In the genomic region with DNA sequence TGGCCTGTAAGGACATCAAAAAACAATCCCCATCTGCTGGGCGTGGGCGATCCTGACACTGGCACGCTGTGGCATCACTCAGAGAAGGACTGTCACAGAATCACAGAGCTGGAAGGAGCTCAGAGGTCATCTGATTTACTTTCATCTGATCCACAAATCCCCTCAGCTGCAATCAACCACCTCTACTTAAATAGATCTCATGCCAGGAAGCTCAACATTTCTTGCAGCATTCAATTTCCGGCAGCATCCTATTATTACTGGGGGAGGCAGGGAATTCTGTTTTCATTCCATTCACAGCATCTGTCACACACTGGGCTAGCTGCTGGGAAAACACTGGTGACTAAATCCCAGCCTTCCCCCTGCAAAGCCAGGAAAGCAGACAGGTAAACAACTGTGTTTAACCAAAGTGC, we compare ENCODE assay signal across 16 cellular contexts. TPM values are rescaled to one million over a fixed set of nuclear protein-coding genes. Genes with fewer than 3 reads are reported as not detected.
DNase-seq lines count a peak whose midpoint lies in the region; ATAC-seq, FAIRE-seq and TF ChIP-seq lines count a peak whose summit lies in the region.
"Had no signal": no experiment of that assay in that cellular context is flagged by ENCODE, and none has a peak within 500 bp of the region (broad histone marks: within the 10 kb centered on the region; RNA-seq: fewer than 3 reads in every experiment).

No MANE protein-coding gene starts in this region.

- H3K36me3 ChIP-seq in neural cell (ENCODE audit: insufficient read depth, low read length) (no peaks in the 10 kb centered on the region), mammary epithelial cell (ENCODE audit: insufficient read depth, low read length) (no peaks in the 10 kb centered on the region)
- H3K36me3 ChIP-seq: breast epithelium had no signal

- H3K27me3 Mint-ChIP-seq in CD4-positive, alpha-beta T cell, result no peaks in the 10 kb centered on the region
- H3K27me3 Mint-ChIP-seq in mesothelial cell of epicardium (ENCODE audit: low read depth), result peaks cover under 1% of the 10 kb centered on the region

- no TSS peak for BruUV-seq in mammary epithelial cell (replicated peaks; lab: Mats Ljungman, UMichigan)

- H3K9me3 ChIP-seq in neural cell (ENCODE audit: low read length) (no peaks in the 10 kb centered on the region), mammary epithelial cell (replicated peaks; ENCODE audit: insufficient read depth, low read length) (no peaks in the 10 kb centered on the region)
- H3K9me3 ChIP-seq in CD4-positive, alpha-beta T cell (ENCODE audit: control insufficient read depth, low read length), result no peaks in the 10 kb centered on the region
- H3K9me3 ChIP-seq: breast epithelium had no signal

- no peak overlapping the region for H3K4me3 Mint-ChIP-seq in CD4-positive, alpha-beta T cell
- no peak overlapping the region for H3K4me3 Mint-ChIP-seq in mesothelial cell of epicardium

- H3K27ac ChIP-seq in neural cell (ENCODE audit: low read length), result no peak overlapping the region
- no peak overlapping the region for H3K27ac ChIP-seq in CD4-positive, alpha-beta T cell (ENCODE audit: low read depth, low read length)
- no peak overlapping the region for H3K27ac ChIP-seq in mammary epithelial cell (ENCODE audit: insufficient read depth, low read depth, low read length)
- H3K27ac ChIP-seq: breast epithelium had no signal

- intact Hi-C loops in CD4-positive, alpha-beta T cell (cut with DNase I, micrococcal nuclease), result no loop called here
- intact Hi-C loops in mammary epithelial cell (cut with micrococcal nuclease), result no loop called here

- no peaks in the 10 kb centered on the region for H3K27me3 ChIP-seq in neural cell (ENCODE audit: insufficient read depth, low read depth, low read length)
- no peaks in the 10 kb centered on the region for H3K27me3 ChIP-seq in CD4-positive, alpha-beta T cell (ENCODE audit: control insufficient read depth, insufficient read depth, low read length)
- H3K27me3 ChIP-seq in mammary epithelial cell (ENCODE audit: insufficient read depth, low read length), result no peaks in the 10 kb centered on the region
- H3K27me3 ChIP-seq: breast epithelium had no signal

- H3K4me1 Mint-ChIP-seq in CD4-positive, alpha-beta T cell (ENCODE audit: low read depth), result peaks cover 62% of the 10 kb centered on the region
- no peaks in the 10 kb centered on the region for H3K4me1 Mint-ChIP-seq in mesothelial cell of epicardium

- WGBS in mammary epithelial cell (ENCODE audit: low coverage, missing lambda C conversion rate), result 74% methylated on average over 4 of the region's 4 CpGs

- no peak overlapping the region for H3K27ac Mint-ChIP-seq in CD4-positive, alpha-beta T cell
- no peak overlapping the region for H3K27ac Mint-ChIP-seq in mesothelial cell of epicardium
- H3K27ac Mint-ChIP-seq: progenitor cell of endocrine pancreas had no signal

- POLR2A ChIA-PET in CD4-positive, alpha-beta T cell (lab: Charles Lee), result interaction anchor here (1.3 kb wide), 1 partner anchor 66 kb away, joined by 3 read pairs; no protein-coding TSS in a partner anchor

- no peaks in the 10 kb centered on the region for H3K9me3 Mint-ChIP-seq in CD4-positive, alpha-beta T cell
- H3K9me3 Mint-ChIP-seq in mesothelial cell of epicardium, result no peaks in the 10 kb centered on the region

- CTCF ChIA-PET in CD4-positive, alpha-beta T cell (lab: Charles Lee), result no interaction called here
- CTCF ChIA-PET in mammary epithelial cell (lab: Charles Lee; ENCODE audit: low non-redundant PET), result interaction anchor here (0.7 kb wide), 1 partner anchor 612 kb away, joined by 5 read pairs; no protein-coding TSS in a partner anchor

- H3K9me2 ChIP-seq in neural cell (ENCODE audit: insufficient read depth, low read length), result no peaks in the 10 kb centered on the region

- H2AFZ ChIP-seq in neural cell (ENCODE audit: low read depth, low read length), result no peak overlapping the region
- no peak overlapping the region for H2AFZ ChIP-seq in mammary epithelial cell (ENCODE audit: low read depth, low read length)

- no peak for TF ChIP-seq CTCF in neural cell (IDR thresholded peaks at IDR 0.05; ENCODE audit: poor library complexity, severe bottlenecking)
- TF ChIP-seq CTCF in CD4-positive, alpha-beta T cell (IDR thresholded peaks at IDR 0.05), result no peak
- no peak for TF ChIP-seq CTCF in mesothelial cell of epicardium (IDR thresholded peaks at IDR 0.05; ENCODE audit: unreplicated experiment)
- no peak for TF ChIP-seq CTCF in mammary epithelial cell (conservative IDR thresholded peaks at IDR 0.05 in 1 of 2, IDR thresholded peaks at IDR 0.05 in 1 of 2; ENCODE audit: extremely low read depth in 1 of 2, insufficient read depth in 1 of 2, low read depth in 1 of 2, low read length in 2 of 2)

- no peaks in the 10 kb centered on the region for H3F3A ChIP-seq in neural cell (ENCODE audit: insufficient read depth, low read length, poor library complexity, severe bottlenecking)

- in situ Hi-C loops in mammary epithelial cell (cut with MboI; ENCODE audit: low sequenced_read_pairs in 2 of 2), result no loop called here

- dilution Hi-C loops in mammary epithelial cell (cut with HindIII; ENCODE audit: low sequenced_read_pairs), result no loop called here

- no peak for TF ChIP-seq EP300 in neural cell (conservative IDR thresholded peaks at IDR 0.05; ENCODE audit: poor library complexity, severe bottlenecking)

- peaks cover 25% of the 10 kb centered on the region for H3K36me3 Mint-ChIP-seq in CD4-positive, alpha-beta T cell (ENCODE audit: low read depth)
- no peaks in the 10 kb centered on the region for H3K36me3 Mint-ChIP-seq in mesothelial cell of epicardium

- TF ChIP-seq RAD21 in neural cell (conservative IDR thresholded peaks at IDR 0.05), result no peak

- peak; percentile 40 for FAIRE-seq in HTR-8/SVneo (lab: Jason Lieb, UNC)

- H4K20me1 ChIP-seq in neural cell (ENCODE audit: insufficient read depth) (no peaks in the 10 kb centered on the region), mammary epithelial cell (ENCODE audit: insufficient read depth, low read length) (no peaks in the 10 kb centered on the region)

- ATAC-seq in CD4-positive, alpha-beta T cell (ENCODE audit: poor library complexity), result no peak
- ATAC-seq: Right ventricle myocardium inferior had no signal

- no peak for DNase-seq in HTR-8/SVneo (ENCODE audit: insufficient read length, low spot score)
- DNase-seq in NCI-H345 (lab: John Stamatoyannopoulos, UW), result peak; percentile 75
- DNase-seq in astrocyte of the hippocampus (ENCODE audit: low read depth, low spot score), result peak; percentile 39
- DNase-seq in CD4-positive, alpha-beta T cell, result no peak
- no peak for DNase-seq in mesothelial cell of epicardium (ENCODE audit: low spot score in 2 of 2, unreplicated experiment in 2 of 2)
- DNase-seq in mammary epithelial cell, result no peak
- DNase-seq in stimulated activated naive CD4-positive, alpha-beta T cell treated with Interleukin-2 at 50 U/mL for 16 hours (lab: John Stamatoyannopoulos, UW), result no peak
- DNase-seq: activated CD4-positive, alpha-beta T cell treated with anti-CD3 and anti-CD28 coated beads, Interleukin-2, amount 50 U/mL, for 48 hours; DND-41; foreskin melanocyte; NCI-H524 treated with DMSO at 0.1 percent for 48 hours; trophoblast cell had no signal

- H3K4me3 ChIP-seq in neural cell (ENCODE audit: low read length), result no peak overlapping the region
- H3K4me3 ChIP-seq in mammary epithelial cell (replicated peaks in 1 of 3; ENCODE audit: insufficient read depth in 1 of 3, low read depth in 2 of 3, low read length in 3 of 3), result no peak overlapping the region
- H3K4me3 ChIP-seq: breast epithelium had no signal

- no peak overlapping the region for H3K4me2 ChIP-seq in neural cell (ENCODE audit: low read length)
- no peak overlapping the region for H3K4me2 ChIP-seq in mammary epithelial cell (ENCODE audit: insufficient read depth, low read depth, low read length)

- H3K79me2 ChIP-seq in neural cell (replicated peaks; ENCODE audit: insufficient read depth, low read length) (no peaks in the 10 kb centered on the region), mammary epithelial cell (ENCODE audit: insufficient read depth, low read length) (no peaks in the 10 kb centered on the region)

- H3K4me1 ChIP-seq in mammary epithelial cell (ENCODE audit: insufficient read depth, low read length), result peaks cover 22% of the 10 kb centered on the region

- H3K9ac ChIP-seq in neural cell (ENCODE audit: low read length) (no peak overlapping the region), mammary epithelial cell (ENCODE audit: insufficient read depth, low read length) (no peak overlapping the region)

TF ChIP-seq in neural cell, 6 proteins besides CTCF, POLR2A, EP300 and RAD21:
- no peak for TF ChIP-seq SMC3 (conservative IDR thresholded peaks at IDR 0.05; ENCODE audit: poor library complexity)
- peak; percentile 61 for TF ChIP-seq POLR2AphosphoS5 (IDR thresholded peaks at IDR 0.05)
- TF ChIP-seq, protein P1, sequence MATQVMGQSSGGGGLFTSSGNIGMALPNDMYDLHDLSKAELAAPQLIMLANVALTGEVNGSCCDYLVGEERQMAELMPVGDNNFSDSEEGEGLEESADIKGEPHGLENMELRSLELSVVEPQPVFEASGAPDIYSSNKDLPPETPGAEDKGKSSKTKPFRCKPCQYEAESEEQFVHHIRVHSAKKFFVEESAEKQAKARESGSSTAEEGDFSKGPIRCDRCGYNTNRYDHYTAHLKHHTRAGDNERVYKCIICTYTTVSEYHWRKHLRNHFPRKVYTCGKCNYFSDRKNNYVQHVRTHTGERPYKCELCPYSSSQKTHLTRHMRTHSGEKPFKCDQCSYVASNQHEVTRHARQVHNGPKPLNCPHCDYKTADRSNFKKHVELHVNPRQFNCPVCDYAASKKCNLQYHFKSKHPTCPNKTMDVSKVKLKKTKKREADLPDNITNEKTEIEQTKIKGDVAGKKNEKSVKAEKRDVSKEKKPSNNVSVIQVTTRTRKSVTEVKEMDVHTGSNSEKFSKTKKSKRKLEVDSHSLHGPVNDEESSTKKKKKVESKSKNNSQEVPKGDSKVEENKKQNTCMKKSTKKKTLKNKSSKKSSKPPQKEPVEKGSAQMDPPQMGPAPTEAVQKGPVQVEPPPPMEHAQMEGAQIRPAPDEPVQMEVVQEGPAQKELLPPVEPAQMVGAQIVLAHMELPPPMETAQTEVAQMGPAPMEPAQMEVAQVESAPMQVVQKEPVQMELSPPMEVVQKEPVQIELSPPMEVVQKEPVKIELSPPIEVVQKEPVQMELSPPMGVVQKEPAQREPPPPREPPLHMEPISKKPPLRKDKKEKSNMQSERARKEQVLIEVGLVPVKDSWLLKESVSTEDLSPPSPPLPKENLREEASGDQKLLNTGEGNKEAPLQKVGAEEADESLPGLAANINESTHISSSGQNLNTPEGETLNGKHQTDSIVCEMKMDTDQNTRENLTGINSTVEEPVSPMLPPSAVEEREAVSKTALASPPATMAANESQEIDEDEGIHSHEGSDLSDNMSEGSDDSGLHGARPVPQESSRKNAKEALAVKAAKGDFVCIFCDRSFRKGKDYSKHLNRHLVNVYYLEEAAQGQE (IDR thresholded peaks at IDR 0.05; ENCODE audit: borderline replicate concordance), result peak; percentile 97

RNA-seq across cellular contexts. Expression of gene RETREG1, which starts 38.3 kb away (rescaled TPM):
- polyA plus RNA-seq in neural cell, result 20.4 and 25.4 TPM in 2 replicates
- polyA minus RNA-seq in neural cell, result 20.0 and 21.8 TPM in 2 replicates
- total RNA-seq in CD4-positive, alpha-beta T cell, result 10 to 100 TPM; 68.9 to 69.7 TPM
- total RNA-seq in mesothelial cell of epicardium, result 7.8 to 9.2 TPM (median 8.3 TPM) in 3 replicates
- 10 to 100 TPM; 14.2 to 49.7 TPM for total RNA-seq in mammary epithelial cell
- polyA plus RNA-seq in mammary epithelial cell, result 5.2 TPM
- polyA minus RNA-seq in mammary epithelial cell, result 1.8 TPM

Comparison
In these comparisons a context has a peak if more than half of its experiments do, and no peak if none do; other contexts are left out.
1. DNase-seq: peak in NCI-H345 (single experiment) and astrocyte of the hippocampus (single experiment); none in HTR-8/SVneo (single experiment), CD4-positive, alpha-beta T cell (0 of 10), mesothelial cell of epicardium (0 of 2), mammary epithelial cell (single experiment) and stimulated activated naive CD4-positive, alpha-beta T cell treated with Interleukin-2 at 50 U/mL for 16 hours (single experiment).